ENCODE assay signal across 8 cellular contexts in the genomic region with DNA sequence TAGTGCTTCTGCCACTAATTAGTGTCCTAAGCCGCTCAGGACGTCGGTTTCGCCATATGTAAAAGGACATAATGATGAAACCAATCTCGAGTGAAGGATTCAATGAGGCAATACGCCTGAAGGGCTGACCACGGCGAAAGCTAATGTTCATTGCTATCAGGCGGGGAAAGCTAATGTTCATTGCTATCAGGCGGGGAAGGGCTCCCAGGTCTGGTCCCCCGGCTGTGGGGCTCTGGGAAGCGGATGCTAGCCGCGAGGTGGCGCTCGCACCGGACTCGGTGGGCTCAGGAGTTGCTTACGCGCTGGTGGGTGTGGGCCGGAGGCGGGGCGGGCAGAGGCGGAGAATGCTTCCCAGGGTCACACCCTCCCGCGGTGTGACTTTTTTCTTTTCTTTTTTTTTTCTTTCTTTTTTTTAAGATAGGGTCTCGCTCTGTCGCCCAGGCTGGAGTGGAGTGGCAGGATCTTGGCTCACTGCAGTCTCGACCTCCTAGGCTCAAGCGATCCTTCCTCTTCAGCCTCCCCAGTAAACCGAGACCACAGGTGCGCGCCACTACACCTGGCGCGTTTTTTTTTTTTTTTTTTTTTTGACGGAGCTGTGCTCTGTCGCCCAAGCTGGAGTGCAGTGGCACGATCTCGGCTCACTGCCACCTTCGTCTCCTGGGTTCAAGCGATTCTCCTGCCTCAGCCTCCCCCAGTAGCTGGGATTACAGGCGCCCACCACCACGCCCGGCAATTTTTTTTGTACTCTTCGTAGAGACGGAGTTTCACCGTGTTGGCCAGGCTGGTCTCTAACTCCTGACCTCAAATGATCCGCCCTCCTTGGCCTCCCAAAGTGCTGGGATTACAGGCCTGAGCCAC. TPM values are rescaled to one million over a fixed set of nuclear protein-coding genes. Genes with fewer than 3 reads are reported as not detected.
DNase-seq lines count a peak whose midpoint lies in the region; ATAC-seq and TF ChIP-seq lines count a peak whose summit lies in the region.

No MANE protein-coding gene starts in this region.

- H2AFZ ChIP-seq in PC-3 (ENCODE audit: low read length) = peak overlapping the region; percentile 83

- H3K4me2 ChIP-seq in PC-3 (ENCODE audit: low read length) = peak overlapping the region; percentile 75

- CTCF ChIA-PET in PC-3 (lab: Charles Lee) = interaction anchor here (0.6 to 3.5 kb wide), 5 partner anchors 35 to 183 kb away, joined by 3 to 43 read pairs (median 5); no protein-coding TSS in a partner anchor

- TF ChIP-seq CTCF in PC-3 (conservative IDR thresholded peaks at IDR 0.05; ENCODE audit: low read depth, low read length) (peak; percentile 91), esophagus squamous epithelium (IDR thresholded peaks at IDR 0.05) (peak; percentile 66 to 90 (median 80))

- no peak overlapping the region for H3K27ac Mint-ChIP-seq in IgD-negative memory B cell
- H3K27ac Mint-ChIP-seq in natural killer cell treated with Interleukin-12 subunit alpha and Interleukin-12 subunit beta and Interleukin-15 and Interleukin-18, amount 100 ng/mL, for 72 hours = peak overlapping the region in 1 of 2 donors; percentile 58
- peak overlapping the region; percentile 3 for H3K27ac Mint-ChIP-seq in stimulated activated naive B cell treated with anti-CD40 and anti-IgM and Interleukin-4, amounts not matched to agents 10 μg/mL and 1 μg/mL and 100 μg/mL, for 72 hours

- H3F3A ChIP-seq in PC-3 (ENCODE audit: low read length, unreplicated experiment) = peaks cover 7% of the 10 kb centered on the region

- intact Hi-C loops in PC-3 (cut with micrococcal nuclease) = loop anchor here (1.0 kb wide), 1 partner anchor 35 kb away; no protein-coding TSS in a partner anchor
- intact Hi-C loops in esophagus squamous epithelium (cut with DNase I) = no loop called here

- H3K27me3 ChIP-seq in PC-3 (ENCODE audit: low read length) = no peaks in the 10 kb centered on the region
- H3K27me3 ChIP-seq in esophagus squamous epithelium = peaks cover 0 to 61% (median 2%) of the 10 kb centered on the region in 4 donors

- H3K27me3 Mint-ChIP-seq in IgD-negative memory B cell = peaks cover 67% of the 10 kb centered on the region
- peaks cover 28 to 44% of the 10 kb centered on the region in 2 donors for H3K27me3 Mint-ChIP-seq in natural killer cell treated with Interleukin-12 subunit alpha and Interleukin-12 subunit beta and Interleukin-15 and Interleukin-18, amount 100 ng/mL, for 72 hours
- peaks cover 64 to 93% of the 10 kb centered on the region in 2 donors for H3K27me3 Mint-ChIP-seq in stimulated activated naive B cell treated with anti-CD40 and anti-IgM and Interleukin-4, amounts not matched to agents 10 μg/mL and 1 μg/mL and 100 μg/mL, for 72 hours

- H3K36me3 Mint-ChIP-seq in IgD-negative memory B cell = no peaks in the 10 kb centered on the region
- no peaks in the 10 kb centered on the region for H3K36me3 Mint-ChIP-seq in natural killer cell treated with Interleukin-12 subunit alpha and Interleukin-12 subunit beta and Interleukin-15 and Interleukin-18, amount 100 ng/mL, for 72 hours
- H3K36me3 Mint-ChIP-seq in stimulated activated naive B cell treated with anti-CD40 and anti-IgM and Interleukin-4, amounts not matched to agents 10 μg/mL and 1 μg/mL and 100 μg/mL, for 72 hours = no peaks in the 10 kb centered on the region

- no peaks in the 10 kb centered on the region for H3K9me3 Mint-ChIP-seq in IgD-negative memory B cell
- no peaks in the 10 kb centered on the region for H3K9me3 Mint-ChIP-seq in natural killer cell treated with Interleukin-12 subunit alpha and Interleukin-12 subunit beta and Interleukin-15 and Interleukin-18, amount 100 ng/mL, for 72 hours
- H3K9me3 Mint-ChIP-seq in stimulated activated naive B cell treated with anti-CD40 and anti-IgM and Interleukin-4, amounts not matched to agents 10 μg/mL and 1 μg/mL and 100 μg/mL, for 72 hours = no peaks in the 10 kb centered on the region

- H4K20me1 ChIP-seq in PC-3 (ENCODE audit: low read length) = no peaks in the 10 kb centered on the region

- POLR2A ChIA-PET in PC-3 (lab: Charles Lee; ENCODE audit: unreplicated experiment) = no interaction called here

- no peak overlapping the region for H3K9ac ChIP-seq in PC-3 (ENCODE audit: low read length)

- H3K36me3 ChIP-seq in PC-3 (ENCODE audit: low read depth, low read length) (no peaks in the 10 kb centered on the region), esophagus squamous epithelium (no peaks in the 10 kb centered on the region)

- H3K9me3 ChIP-seq in PC-3 (ENCODE audit: low read length) = no peaks in the 10 kb centered on the region
- no peaks in the 10 kb centered on the region for H3K9me3 ChIP-seq in esophagus squamous epithelium

- peak; percentile 77 for DNase-seq in DMS79 treated with DMSO at 0.1 percent for 48 hours (lab: John Stamatoyannopoulos, UW)
- DNase-seq in DMS79 (lab: John Stamatoyannopoulos, UW) = no peak
- DNase-seq in PC-3 = peak; percentile 95
- peak; percentile 92 to 93 for DNase-seq in activated T-cell treated with anti-CD3 and anti-CD28 coated beads, Interleukin-2, amount 50 U/mL, for 48 hours
- DNase-seq in esophagus squamous epithelium (lab: John Stamatoyannopoulos, UW) = no peak
- DNase-seq in natural killer cell treated with Interleukin-12 subunit alpha and Interleukin-12 subunit beta and Interleukin-15 and Interleukin-18, amount 100 ng/mL, for 72 hours (ENCODE audit: low spot score) = peak; percentile 89
- peak; percentile 66 for DNase-seq in stimulated activated naive B cell treated with anti-CD40 and anti-IgM and Interleukin-4, amounts not matched to agents 10 μg/mL and 1 μg/mL and 100 μg/mL, for 72 hours

- no peak for TF ChIP-seq POLR2A in esophagus squamous epithelium (IDR thresholded peaks at IDR 0.05)

- peaks cover 2 to 6% (median 6%) of the 10 kb centered on the region in 3 donors for H3K4me1 Mint-ChIP-seq in IgD-negative memory B cell
- H3K4me1 Mint-ChIP-seq in natural killer cell treated with Interleukin-12 subunit alpha and Interleukin-12 subunit beta and Interleukin-15 and Interleukin-18, amount 100 ng/mL, for 72 hours (ENCODE audit: low read depth in 2 of 2) = peaks cover 5 to 7% of the 10 kb centered on the region in 2 donors
- H3K4me1 Mint-ChIP-seq in stimulated activated naive B cell treated with anti-CD40 and anti-IgM and Interleukin-4, amounts not matched to agents 10 μg/mL and 1 μg/mL and 100 μg/mL, for 72 hours = peaks cover 3 to 18% of the 10 kb centered on the region in 2 donors

- H3K4me1 ChIP-seq in PC-3 (ENCODE audit: insufficient read depth, low read length) = peaks cover 19% of the 10 kb centered on the region
- peaks cover 7 to 60% (median 19%) of the 10 kb centered on the region in 3 donors for H3K4me1 ChIP-seq in esophagus squamous epithelium

- no TSS peak for BruUV-seq in PC-3 (replicated peaks; lab: Mats Ljungman, UMichigan)

- H3K4me3 Mint-ChIP-seq in IgD-negative memory B cell = peak overlapping the region in 3 of 4 donors; percentile 68 to 89 (median 88)
- peak overlapping the region; percentile 49 for H3K4me3 Mint-ChIP-seq in natural killer cell treated with Interleukin-12 subunit alpha and Interleukin-12 subunit beta and Interleukin-15 and Interleukin-18, amount 100 ng/mL, for 72 hours
- H3K4me3 Mint-ChIP-seq in stimulated activated naive B cell treated with anti-CD40 and anti-IgM and Interleukin-4, amounts not matched to agents 10 μg/mL and 1 μg/mL and 100 μg/mL, for 72 hours = peak overlapping the region; percentile 56 to 62

- no peaks in the 10 kb centered on the region for H3K9me2 ChIP-seq in PC-3 (replicated peaks; ENCODE audit: low read length)

- H3K4me3 ChIP-seq in PC-3 (ENCODE audit: low read length) = peak overlapping the region; percentile 54
- H3K4me3 ChIP-seq in esophagus squamous epithelium = peak overlapping the region in 3 of 4 donors; percentile 48 to 65 (median 50)

- H3K79me2 ChIP-seq in PC-3 (ENCODE audit: low read length) = no peaks in the 10 kb centered on the region

- 1 to 5% methylated on average over 35 to 45 of the region's 48 CpGs for WGBS in esophagus squamous epithelium, 2 donors

- ATAC-seq in PC-3 = peak; percentile 71
- peak; percentile 88 to 92 for ATAC-seq in natural killer cell treated with Interleukin-12 subunit alpha and Interleukin-12 subunit beta and Interleukin-15 and Interleukin-18, amount 100 ng/mL, for 72 hours
- peak; percentile 91 to 95 for ATAC-seq in stimulated activated naive B cell treated with anti-CD40 and anti-IgM and Interleukin-4, amounts not matched to agents 10 μg/mL and 1 μg/mL and 100 μg/mL, for 72 hours (replicated peaks)

- H3K27ac ChIP-seq in PC-3 (ENCODE audit: low read length) (no peak overlapping the region), esophagus squamous epithelium (peak overlapping the region in 3 of 4 donors; percentile 87 to 89 (median 89))

RNA-seq across cellular contexts. Expression of a gene that starts 1.1 kb away (rescaled TPM):
- not detected for polyA plus RNA-seq in IgD-negative memory B cell
- total RNA-seq in PC-3 (2014; rRNA removed) (10.3 and 11.9 TPM in 2 replicates), esophagus squamous epithelium (1 to 10 TPM; 1.1 to 4.6 (median 2.7) TPM)
- total RNA-seq in natural killer cell treated with Interleukin-12 subunit alpha and Interleukin-12 subunit beta and Interleukin-15 and Interleukin-18, amount 100 ng/mL, for 72 hours = under 1 TPM in 1 of 2 donors, not detected in 1; 0.64 TPM

RNA-seq across cellular contexts. Expression of a gene that starts 28.0 kb away (rescaled TPM):
- polyA plus RNA-seq in IgD-negative memory B cell = not detected
- 0.11 TPM in 1 of 2 replicates, not detected in the other for total RNA-seq in PC-3 (2014; rRNA removed)
- not detected for total RNA-seq in esophagus squamous epithelium
- total RNA-seq in natural killer cell treated with Interleukin-12 subunit alpha and Interleukin-12 subunit beta and Interleukin-15 and Interleukin-18, amount 100 ng/mL, for 72 hours = not detected

RNA-seq across cellular contexts. Expression of a gene that starts 31.8 kb away (rescaled TPM):
- polyA plus RNA-seq in IgD-negative memory B cell = not detected
- 0.15 and 0.40 TPM in 2 replicates for total RNA-seq in PC-3 (2014; rRNA removed)
- under 1 TPM in 2 of 4 donors, not detected in 2; 0.09 to 0.57 TPM for total RNA-seq in esophagus squamous epithelium
- 1 to 10 TPM; 1.4 to 8.1 TPM for total RNA-seq in natural killer cell treated with Interleukin-12 subunit alpha and Interleukin-12 subunit beta and Interleukin-15 and Interleukin-18, amount 100 ng/mL, for 72 hours

RNA-seq across cellular contexts. Expression of a gene that starts 33.5 kb away (rescaled TPM):
- polyA plus RNA-seq in IgD-negative memory B cell = not detected
- total RNA-seq in PC-3 (2014; rRNA removed) (not detected in 2 replicates), esophagus squamous epithelium (not detected)
- under 1 TPM; 0.14 TPM for total RNA-seq in natural killer cell treated with Interleukin-12 subunit alpha and Interleukin-12 subunit beta and Interleukin-15 and Interleukin-18, amount 100 ng/mL, for 72 hours

Comparison
In these comparisons a context has a peak if more than half of its experiments do, and no peak if none do; other contexts are left out.
1. DNase-seq: peak in DMS79 treated with DMSO at 0.1 percent for 48 hours (single experiment), PC-3 (single experiment), activated T-cell treated with anti-CD3 and anti-CD28 coated beads, Interleukin-2, amount 50 U/mL, for 48 hours (2 of 2), natural killer cell treated with Interleukin-12 subunit alpha and Interleukin-12 subunit beta and Interleukin-15 and Interleukin-18, amount 100 ng/mL, for 72 hours (single experiment) and stimulated activated naive B cell treated with anti-CD40 and anti-IgM and Interleukin-4, amounts not matched to agents 10 μg/mL and 1 μg/mL and 100 μg/mL, for 72 hours (single experiment); none in DMS79 (single experiment) and esophagus squamous epithelium (single experiment).
2. Peak in every context shown above with its lines, with median percentiles within 50 percentile points of each other: H3K4me3 Mint-ChIP-seq and ATAC-seq.